ENCODE assay signal across 8 cellular contexts in the genomic region with DNA sequence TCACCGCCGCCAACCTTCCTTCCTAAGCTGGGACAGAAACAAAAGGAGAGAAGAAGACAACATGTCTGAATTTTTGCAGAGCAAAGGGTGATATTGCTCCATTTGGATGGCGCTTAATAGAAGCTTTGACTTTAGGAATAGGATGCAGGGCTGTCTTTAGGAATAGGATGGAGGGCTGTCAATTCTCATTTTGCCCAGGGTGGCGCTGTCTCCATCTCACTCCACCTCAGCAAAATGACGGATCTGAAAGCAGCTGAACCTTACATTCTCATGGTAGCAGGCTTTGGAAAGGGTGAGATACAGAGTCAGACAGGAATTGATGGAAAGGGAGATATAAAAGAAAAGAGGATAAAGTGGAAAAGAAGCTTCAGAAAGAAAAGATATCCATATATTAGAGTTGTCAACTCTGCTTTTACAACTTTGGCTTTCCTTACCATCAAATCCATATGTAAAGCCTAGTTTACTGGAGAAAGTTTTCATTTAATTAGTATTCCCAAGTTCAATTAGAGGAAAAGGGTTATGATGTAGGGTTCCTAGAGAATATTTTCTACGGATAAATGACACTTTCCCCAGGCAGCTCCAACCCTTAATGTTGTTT. TPM values are rescaled to one million over a fixed set of nuclear protein-coding genes. Genes with fewer than 3 reads are reported as not detected.
DNase-seq lines count a peak whose midpoint lies in the region; ATAC-seq, FAIRE-seq and TF ChIP-seq lines count a peak whose summit lies in the region.

No MANE protein-coding gene starts in this region.

- H2AFZ ChIP-seq in Loucy (ENCODE audit: low read length) (peak overlapping the region; percentile 81), GM12878 (ENCODE audit: control insufficient read depth, low read depth, low read length) (peak overlapping the region; percentile 2)

- FAIRE-seq in GM12878 (lab: Jason Lieb, UNC): peak; percentile 81

- TF ChIP-seq CTCF in GM12874 (IDR thresholded peaks at IDR 0.05; ENCODE audit: insufficient read depth, low read depth, low read length) (peak; percentile 71), HEK293 (tag by site-specific recombination; IDR thresholded peaks at IDR 0.05) (no peak; the same call in 1 of the 2 replicates), Loucy (conservative IDR thresholded peaks at IDR 0.05; ENCODE audit: low read length) (peak; percentile 97), GM12878 (IDR thresholded peaks at IDR 0.05 in 2 of 3, conservative IDR thresholded peaks at IDR 0.05 in 1 of 3; ENCODE audit: control insufficient read depth in 2 of 3, extremely low read depth in 1 of 3, insufficient read depth in 1 of 3, low read depth in 3 of 3, low read length in 3 of 3) (peak; percentile 62 to 82 (median 80)), omental fat pad (IDR thresholded peaks at IDR 0.05) (no peak)

- H3K27me3 ChIP-seq in Loucy (ENCODE audit: insufficient read depth, low read length, poor library complexity, severe bottlenecking) (no peaks in the 10 kb centered on the region), GM12878 (replicated peaks in 1 of 2; ENCODE audit: control insufficient read depth in 2 of 2, insufficient read depth in 2 of 2, low read length in 1 of 2) (peaks cover 8 to 15% of the 10 kb centered on the region in 2 experiments), iPS-18a (ENCODE audit: control insufficient read depth, insufficient read depth, low read length) (peaks cover 15% of the 10 kb centered on the region)

- H3K79me2 ChIP-seq in Loucy (ENCODE audit: insufficient read depth, low read length) (peaks cover 22% of the 10 kb centered on the region), GM12878 (ENCODE audit: control insufficient read depth, insufficient read depth, low read length) (no peaks in the 10 kb centered on the region)

- DNase-seq in SK-N-DZ (ENCODE audit: low spot score) (peak; percentile 88), GM12878 (ENCODE audit: low read depth, low spot score) (no peak), omental fat pad (ENCODE audit: low spot score) (no peak)

- intact Hi-C loops in GM12878 (cut with micrococcal nuclease; ENCODE audit: unreplicated experiment): no loop called here

- H3K4me3 ChIP-seq in HEK293 (ENCODE audit: low read depth, low read length) (peak overlapping the region; percentile 78), Loucy (ENCODE audit: low read length, poor library complexity, severe bottlenecking) (peak overlapping the region; percentile 80), GM12878 (peak overlapping the region; percentile 62; the same call in 1 of the 2 replicates), iPS-18a (ENCODE audit: low read length) (peak overlapping the region; percentile 91), skin epidermis (peak overlapping the region; percentile 39 to 76 (median 56))

- 4% methylated on average over 6 of the region's 6 CpGs for WGBS in GM12878 (ENCODE audit: insufficient coverage, insufficient replicate concordance, low lambda C conversion rate, missing lambda C conversion rate)

- ATAC-seq in GM12878 (peak; percentile 87), omental fat pad (ENCODE audit: low FRiP score) (no peak)

- H3K27ac ChIP-seq in HEK293 (ENCODE audit: extremely low read depth, low read depth, low read length): no peak overlapping the region; the same call in 1 of the 2 replicates
- H3K27ac ChIP-seq in GM12878 (ENCODE audit: control insufficient read depth, insufficient read depth): no peak overlapping the region
- no peak overlapping the region for H3K27ac ChIP-seq in iPS-18a (ENCODE audit: low read length)
- peak overlapping the region in 1 of 21 experiments; percentile 67 for H3K27ac ChIP-seq in skin epidermis

- 0 out of 2 replicates have a peak, but pooled peaks have one; percentile 6 for TF ChIP-seq RAD21 in GM12878 (IDR thresholded peaks at IDR 0.05; ENCODE audit: insufficient read depth, low read depth, low read length)

- RAD21 ChIA-PET in GM12878 (lab: Charles Lee; ENCODE audit: unreplicated experiment): interaction anchor here (0.8 to 2.3 kb wide), 6 partner anchors 22 to 217 kb away, joined by 3 to 14 read pairs (median 4); no protein-coding TSS in a partner anchor

- in situ Hi-C loops in GM12878 (cut with MboI): no loop called here

- no peaks in the 10 kb centered on the region for H3K9me3 ChIP-seq in HEK293 (ENCODE audit: control insufficient read depth, insufficient read depth, low read depth, low read length)
- H3K9me3 ChIP-seq in Loucy (ENCODE audit: insufficient read depth, low read depth, low read length): no peaks in the 10 kb centered on the region
- H3K9me3 ChIP-seq in GM12878 (replicated peaks; ENCODE audit: control insufficient read depth, insufficient read depth, low read length): no peaks in the 10 kb centered on the region
- no peaks in the 10 kb centered on the region for H3K9me3 ChIP-seq in iPS-18a (ENCODE audit: control insufficient read depth, low read depth, low read length)

- H3K9me2 ChIP-seq in Loucy (replicated peaks; ENCODE audit: low read depth, low read length): no peaks in the 10 kb centered on the region

- H3K9ac ChIP-seq in Loucy (ENCODE audit: low read depth, low read length, poor library complexity, severe bottlenecking): peak overlapping the region; percentile 77
- no peak overlapping the region for H3K9ac ChIP-seq in GM12878 (ENCODE audit: control insufficient read depth, insufficient read depth, low read length)
- H3K9ac ChIP-seq in iPS-18a (ENCODE audit: low read length): peak overlapping the region; percentile 38

- no peak for TF ChIP-seq POLR2A in GM12878 (IDR thresholded peaks at IDR 0.05; ENCODE audit: low read depth, low read length)

- no peak for TF ChIP-seq EP300 in GM12878 (IDR thresholded peaks at IDR 0.05; ENCODE audit: borderline replicate concordance in 1 of 2, control insufficient read depth in 1 of 2, low read depth in 2 of 2, low read length in 2 of 2)

- SMC1A ChIA-PET in GM12878 (lab: Charles Lee; ENCODE audit: uncharacterized antibody, unreplicated experiment): interaction anchor here (0.6 to 3.9 kb wide), 14 partner anchors 14 to 247 kb away, joined by 3 to 21 read pairs (median 4); partner anchors contain the start of gene KIAA0408

- H3F3A ChIP-seq in Loucy (ENCODE audit: low read depth): no peaks in the 10 kb centered on the region

- H3K4me2 ChIP-seq in Loucy (ENCODE audit: low read depth, low read length, poor library complexity, severe bottlenecking) (peak overlapping the region; percentile 77), GM12878 (ENCODE audit: control insufficient read depth, insufficient read depth) (peak overlapping the region; percentile 92)

- BruUV-seq in GM12878 (replicated peaks; lab: Mats Ljungman, UMichigan): no TSS peak

- POLR2A ChIA-PET in HEK293 (lab: Yijun Ruan, JAX): interaction anchor here (1.3 to 2.5 kb wide), 3 partner anchors 18 to 41 kb away, joined by 4 to 9 read pairs (median 4); no protein-coding TSS in a partner anchor
- POLR2A ChIA-PET in GM12878 (lab: Charles Lee): interaction anchor here (1.1 kb wide), 1 partner anchor 33 kb away, joined by 3 read pairs; no protein-coding TSS in a partner anchor

- CTCF ChIA-PET in HEK293 (lab: Yijun Ruan, JAX) (interaction anchor here (0.6 to 4.3 kb wide), 60 partner anchors 11 to 1995 kb away, joined by 3 to 54 read pairs (median 4); partner anchors contain the start of genes KIAA0408 and RNF146), GM12878 (lab: Yijun Ruan, JAX) (interaction anchor here (0.7 to 4.6 kb wide), 29 partner anchors 8 to 229 kb away, joined by 3 to 28 read pairs (median 6); partner anchors contain the start of gene KIAA0408)

- no peaks in the 10 kb centered on the region for H4K20me1 ChIP-seq in Loucy (ENCODE audit: insufficient read depth, low read length, poor library complexity, severe bottlenecking)
- no peaks in the 10 kb centered on the region for H4K20me1 ChIP-seq in GM12878 (ENCODE audit: control insufficient read depth, insufficient read depth)

- H3K4me1 ChIP-seq in HEK293 (ENCODE audit: control insufficient read depth, insufficient read depth, low read length): peaks cover 3% of the 10 kb centered on the region; the same call in 1 of the 2 replicates
- H3K4me1 ChIP-seq in Loucy (ENCODE audit: insufficient read depth, low read length, poor library complexity, severe bottlenecking): peaks cover 33% of the 10 kb centered on the region
- H3K4me1 ChIP-seq in GM12878 (ENCODE audit: control insufficient read depth, insufficient read depth, low read length): peaks cover 4% of the 10 kb centered on the region
- H3K4me1 ChIP-seq in iPS-18a (ENCODE audit: control insufficient read depth, low read depth, low read length): peaks cover 18% of the 10 kb centered on the region

- H3K36me3 ChIP-seq in HEK293 (ENCODE audit: control insufficient read depth in 2 of 2, insufficient read depth in 1 of 2, low read length in 2 of 2) (no peaks in the 10 kb centered on the region), Loucy (ENCODE audit: insufficient read depth, low read length) (no peaks in the 10 kb centered on the region), GM12878 (ENCODE audit: control insufficient read depth in 2 of 2, insufficient read depth in 2 of 2, low read length in 1 of 2) (no peaks in the 10 kb centered on the region), iPS-18a (ENCODE audit: control insufficient read depth, low read depth, low read length) (peaks cover 18% of the 10 kb centered on the region)

TF ChIP-seq in HEK293, 187 proteins besides CTCF, POLR2A, EP300 and RAD21 (continues in another document):
- peak; percentile 16; the same call in 1 of the 2 replicates for TF ChIP-seq TRIM28 (IDR thresholded peaks at IDR 0.05; ENCODE audit: borderline replicate concordance, low read length)

RNA-seq across cellular contexts. Expression of gene KIAA0408, which starts 57.6 kb away (rescaled TPM):
- polyA plus RNA-seq in SK-N-DZ (2014; cell fraction: cytosol; rRNA removed): 22.2 and 26.1 TPM in 2 replicates
- polyA plus RNA-seq in SK-N-DZ (2014; cell fraction: nucleus; rRNA removed): 35.1 and 38.7 TPM in 2 replicates
- total RNA-seq in GM12878 (2013; cell fraction: nucleolus; rRNA removed): not detected in 2 replicates
- total RNA-seq in GM12878 (2014; rRNA removed) (0.06 and 0.11 TPM in 2 replicates), GM12878 (2014; rRNA removed; fragmentation: Illumina TruSeq; extraction: Trizol) (0.04 TPM in 1 of 2 replicates, not detected in the other), GM12878 (2021) (not detected in 2 replicates), omental fat pad (10 to 100 TPM in 2 of 4 donors, 1 to 10 TPM in 2; 4.7 to 15.3 (median 9.0) TPM)
- polyA plus RNA-seq in GM12878 (2011; ENCODE audit: low read depth): 0.07 TPM
- polyA plus RNA-seq in GM12878 (2011; rRNA removed) (0.30 and 0.76 TPM in 2 replicates), GM12878 (2014; fragmentation: Illumina TruSeq; extraction: Trizol) (0.07 and 0.10 TPM in 2 replicates), GM12878 (2014; fragmentation: Nextera tagmentation; extraction: Ambion mirVana) (not detected), GM12878 (2014; rRNA removed) (0.03 TPM in 2 replicates), GM12878 (2016; fragmentation: Nextera tagmentation; extraction: Ambion mirVana) (under 1 TPM in 1 of 2 experiments, not detected in 1; 0.10 TPM)
- 0.25 and 0.28 TPM in 2 replicates for polyA plus RNA-seq in GM12878 (2011; cell fraction: cytosol; rRNA removed)
- polyA plus RNA-seq in GM12878 (2011; cell fraction: nucleus; rRNA removed): 0.83 and 1.1 TPM in 2 replicates
- 0.07 and 0.34 TPM in 2 replicates for polyA plus RNA-seq in GM12878 (2012)
- 0.07 and 0.21 TPM in 2 replicates for polyA minus RNA-seq in GM12878 (2011; rRNA and poly(A)+ RNA removed)
- 0.40 TPM in 1 of 2 replicates, not detected in the other for polyA minus RNA-seq in GM12878 (2011; cell fraction: cytosol; rRNA and poly(A)+ RNA removed)
- 0.12 and 0.38 TPM in 2 replicates for polyA minus RNA-seq in GM12878 (2011; cell fraction: nucleus; rRNA and poly(A)+ RNA removed)

Comparison
In these comparisons a context has a peak if more than half of its experiments do, and no peak if none do; other contexts are left out.
1. CTCF ChIP-seq: peak in GM12874 (single experiment), Loucy (single experiment) and GM12878 (3 of 3); none in HEK293 (single experiment) and omental fat pad (0 of 3).
2. RNA of gene KIAA0408, which starts 57.6 kb away (total RNA-seq): 4.7 to 15.3 TPM in omental fat pad; 0.04 to 0.11 TPM in GM12878; every median in the first group is over 4 times any median in the second.
3. Peak in every context shown above with its lines, with median percentiles within 50 percentile points of each other: H3K4me3 ChIP-seq.